Comparison of ENCODE assay signal across 15 cellular contexts in the genomic region with DNA sequence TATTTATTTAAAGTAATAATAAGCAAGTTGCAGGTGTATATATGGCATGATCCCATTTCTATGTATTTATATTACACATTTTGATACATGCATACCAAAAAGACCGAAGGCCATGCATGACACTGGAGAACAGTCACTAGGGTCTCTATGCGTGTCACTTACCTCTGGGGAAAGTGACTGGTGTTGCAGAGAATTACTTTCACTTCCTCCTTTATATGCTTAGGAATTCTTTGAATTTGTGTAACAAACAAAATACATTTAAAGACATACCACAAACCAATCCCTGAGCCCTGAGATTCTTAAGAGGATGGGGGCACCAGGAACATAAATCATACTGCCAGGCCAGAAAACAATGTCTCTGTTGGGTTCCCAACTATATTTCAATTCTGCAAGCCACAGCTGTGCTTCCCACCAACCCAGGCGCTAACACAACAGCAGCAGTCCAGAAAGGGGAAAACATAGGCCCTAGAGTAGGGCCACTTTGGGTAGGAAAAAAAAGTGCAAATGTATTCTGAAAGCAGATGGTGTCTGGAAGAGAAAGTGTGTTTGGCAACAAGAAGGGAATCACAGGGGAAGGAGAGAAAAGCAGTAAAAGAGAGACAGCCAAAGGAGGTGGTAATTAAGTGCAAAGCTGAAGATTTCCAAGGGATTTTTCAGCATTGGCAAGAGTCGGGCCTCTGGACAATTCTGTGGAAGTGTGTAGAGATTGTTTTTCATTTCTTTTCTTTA. TPM values are rescaled to one million over a fixed set of nuclear protein-coding genes. Genes with fewer than 3 reads are reported as not detected.
DNase-seq lines count a peak whose midpoint lies in the region; ATAC-seq lines count a peak whose summit lies in the region.
"Had no signal": no experiment of that assay in that cellular context is flagged by ENCODE, and none has a peak within 500 bp of the region (broad histone marks: within the 10 kb centered on the region; RNA-seq: fewer than 3 reads in every experiment).

No MANE protein-coding gene starts in this region.

- peak; percentile 56 for ATAC-seq in Right ventricle myocardium inferior
- ATAC-seq in right cardiac atrium = no peak
- no peak for ATAC-seq in GM21360 (IDR thresholded peaks at IDR 0.05; ENCODE audit: unreplicated experiment)
- no peak for ATAC-seq in GM19324 (IDR thresholded peaks at IDR 0.05; ENCODE audit: low FRiP score, unreplicated experiment)
- ATAC-seq: left lung; stimulated activated naive CD8-positive, alpha-beta T cell treated with anti-CD3 and anti-CD28 coated beads, Interleukin-15, Interleukin-2, amounts not matched to agents 100 U/mL and 50 U/mL, for 24 hours had no signal

- DNase-seq in Right ventricle myocardium inferior (ENCODE audit: missing footprints) (no peak), right cardiac atrium (no peak), NOMO-1 (lab: John Stamatoyannopoulos, UW; ENCODE audit: unreplicated experiment in 2 of 2) (peak; percentile 39 to 78), SKM-1 (lab: John Stamatoyannopoulos, UW; ENCODE audit: unreplicated experiment) (no peak)
- DNase-seq: activated gamma-delta T cell; dermis blood vessel endothelial cell; Karpas-422; left lung; NCI-H2029 treated with DMSO at 0.1 percent for 48 hours; stimulated activated naive CD8-positive, alpha-beta T cell treated with anti-CD3 and anti-CD28 coated beads, Interleukin-15, Interleukin-2, amounts not matched to agents 100 U/mL and 50 U/mL, for 24 hours had no signal

- no peaks in the 10 kb centered on the region for H3K9me3 ChIP-seq in right cardiac atrium (ENCODE audit: control insufficient read depth, low read length)
- H3K9me3 ChIP-seq: left lung had no signal

- H3K4me3 ChIP-seq in right cardiac atrium (ENCODE audit: low read length) = no peak overlapping the region
- H3K4me3 ChIP-seq: left lung had no signal

- intact Hi-C loops in Right ventricle myocardium inferior (cut with DNase I) (no loop called here), right cardiac atrium (cut with DNase I) (no loop called here)

- 61% methylated on average over 4 of the region's 4 CpGs for WGBS in right cardiac atrium

- H3K27me3 ChIP-seq in right cardiac atrium (ENCODE audit: control insufficient read depth, insufficient read depth) (no peaks in the 10 kb centered on the region), layer of hippocampus (ENCODE audit: control insufficient read depth, insufficient read depth, low read length) (no peaks in the 10 kb centered on the region)
- H3K27me3 ChIP-seq: left lung had no signal

- no peak overlapping the region for H3K27ac ChIP-seq in right cardiac atrium (ENCODE audit: low read length)
- peak overlapping the region; percentile 11 for H3K27ac ChIP-seq in layer of hippocampus (ENCODE audit: low read depth, low read length)
- H3K27ac ChIP-seq in temporal lobe (ENCODE audit: low read depth, low read length) = peak overlapping the region; percentile 68
- H3K27ac ChIP-seq: HL-60, left lung had no signal

- H3K4me1 ChIP-seq in right cardiac atrium (ENCODE audit: control insufficient read depth, insufficient read depth, low read length) = peaks cover 2% of the 10 kb centered on the region
- H3K4me1 ChIP-seq: left lung had no signal

RNA-seq across cellular contexts. Expression of a gene that starts 24.5 kb away (rescaled TPM):
- total RNA-seq in Right ventricle myocardium inferior (0.51 TPM), right cardiac atrium (1 to 10 TPM; 1.5 to 2.3 (median 2.1) TPM), temporal lobe (15.7 TPM)
- 0.57 TPM for polyA plus RNA-seq in right cardiac atrium

RNA-seq across cellular contexts. Expression of a gene that starts 34.2 kb away (rescaled TPM):
- total RNA-seq in Right ventricle myocardium inferior (8.2 TPM), right cardiac atrium (10 to 100 TPM; 11.2 to 12.6 (median 12.3) TPM), temporal lobe (24.6 TPM)
- 4.0 TPM for polyA plus RNA-seq in right cardiac atrium

Comparison
In these comparisons a context has a peak if more than half of its experiments do, and no peak if none do; other contexts are left out.
1. DNase-seq: peak in NOMO-1 (2 of 2); none in Right ventricle myocardium inferior (single experiment), right cardiac atrium (0 of 3) and SKM-1 (single experiment).